In genomic region chr10:112140110-112140755, GRCh38 we compare ENCODE assay signal across 9 cellular contexts. TPM values are rescaled to one million over a fixed set of nuclear protein-coding genes. Genes with fewer than 3 reads are reported as not detected.
DNase-seq lines count a peak whose midpoint lies in the region; ATAC-seq lines count a peak whose summit lies in the region.
"Had no signal": no experiment of that assay in that cellular context is flagged by ENCODE, and none has a peak within 500 bp of the region (broad histone marks: within the 10 kb centered on the region; RNA-seq: fewer than 3 reads in every experiment).

No MANE protein-coding gene starts in this region.

- no peaks in the 10 kb centered on the region for H3K36me3 ChIP-seq in CD4-positive, CD25-positive, alpha-beta regulatory T cell (ENCODE audit: control insufficient read depth, insufficient read depth, low read length)

- H3K9me3 ChIP-seq in CD4-positive, CD25-positive, alpha-beta regulatory T cell (ENCODE audit: control insufficient read depth in 2 of 2, low read length in 2 of 2) = no peaks in the 10 kb centered on the region

- H3K36me3 Mint-ChIP-seq in CD4-positive, CD25-positive, alpha-beta regulatory T cell = no peaks in the 10 kb centered on the region
- H3K36me3 Mint-ChIP-seq in activated CD4-positive, alpha-beta T cell treated with anti-CD3 and anti-CD28 coated beads, Interleukin-2, amount 10 ng/mL, durations not matched to agents 24 days and 14 days (ENCODE audit: low read depth) = no peaks in the 10 kb centered on the region

- no peak overlapping the region for H3K27ac ChIP-seq in CD4-positive, CD25-positive, alpha-beta regulatory T cell (ENCODE audit: insufficient read depth, low read length, poor library complexity, severe bottlenecking)

- peak; percentile 33 to 69 (median 42) for DNase-seq in CD4-positive, CD25-positive, alpha-beta regulatory T cell
- DNase-seq in NCI-H345 (lab: John Stamatoyannopoulos, UW) = peak; percentile 70
- peak; percentile 92 for DNase-seq in activated CD4-positive, alpha-beta T cell treated with anti-CD3 and anti-CD28 coated beads, Interleukin-2, amount 10 ng/mL, durations not matched to agents 24 days and 14 days
- peak; percentile 48 to 75 for DNase-seq in dermis microvascular lymphatic vessel endothelial cell (ENCODE audit: low read depth in 2 of 2)
- peak; percentile 37 for DNase-seq in medulla oblongata (ENCODE audit: extremely low spot score)
- peak; percentile 61 to 66 for DNase-seq in stimulated activated CD8-positive, alpha-beta memory T cell treated with anti-CD3 and anti-CD28 coated beads, Interleukin-2, amount 100 ng/mL, for 48 hours (ENCODE audit: low read depth in 2 of 2)

- intact Hi-C loops in activated CD4-positive, alpha-beta T cell treated with anti-CD3 and anti-CD28 coated beads, Interleukin-2, amount 10 ng/mL, durations not matched to agents 24 days and 14 days (cut with micrococcal nuclease) = loop anchor here (1.0 kb wide), 1 partner anchor 175 kb away; no protein-coding TSS in a partner anchor

- no peaks in the 10 kb centered on the region for H3K27me3 ChIP-seq in CD4-positive, CD25-positive, alpha-beta regulatory T cell (ENCODE audit: control insufficient read depth, insufficient read depth, low read length)

- H3K4me3 Mint-ChIP-seq in CD4-positive, CD25-positive, alpha-beta regulatory T cell = no peak overlapping the region
- H3K4me3 Mint-ChIP-seq in activated CD4-positive, alpha-beta T cell treated with anti-CD3 and anti-CD28 coated beads, Interleukin-2, amount 10 ng/mL, durations not matched to agents 24 days and 14 days = no peak overlapping the region
- H3K4me3 Mint-ChIP-seq: T-helper 1 cell treated with Interleukin-12 subunit alpha and Interleukin-12 subunit beta and Interleukin-4 antibody, amounts not matched to agents 30 μg/mL and 1 μg/mL, for 36 hours had no signal

- peaks cover 0 to 2% (median 0%) of the 10 kb centered on the region in 7 donors for H3K9me3 Mint-ChIP-seq in CD4-positive, CD25-positive, alpha-beta regulatory T cell
- no peaks in the 10 kb centered on the region for H3K9me3 Mint-ChIP-seq in activated CD4-positive, alpha-beta T cell treated with anti-CD3 and anti-CD28 coated beads, Interleukin-2, amount 10 ng/mL, durations not matched to agents 24 days and 14 days
- H3K9me3 Mint-ChIP-seq: T-helper 1 cell treated with Interleukin-12 subunit alpha and Interleukin-12 subunit beta and Interleukin-4 antibody, amounts not matched to agents 30 μg/mL and 1 μg/mL, for 36 hours had no signal

- no peaks in the 10 kb centered on the region for H3K4me1 ChIP-seq in CD4-positive, CD25-positive, alpha-beta regulatory T cell (ENCODE audit: control insufficient read depth, insufficient read depth, low read length, poor library complexity, severe bottlenecking)

- H3K27ac Mint-ChIP-seq in CD4-positive, CD25-positive, alpha-beta regulatory T cell = no peak overlapping the region
- no peak overlapping the region for H3K27ac Mint-ChIP-seq in activated CD4-positive, alpha-beta T cell treated with anti-CD3 and anti-CD28 coated beads, Interleukin-2, amount 10 ng/mL, durations not matched to agents 24 days and 14 days
- H3K27ac Mint-ChIP-seq: T-helper 1 cell treated with Interleukin-12 subunit alpha and Interleukin-12 subunit beta and Interleukin-4 antibody, amounts not matched to agents 30 μg/mL and 1 μg/mL, for 36 hours had no signal

- H3K4me1 Mint-ChIP-seq in CD4-positive, CD25-positive, alpha-beta regulatory T cell = peaks cover 0 to 3% (median 0%) of the 10 kb centered on the region in 4 donors
- H3K4me1 Mint-ChIP-seq in activated CD4-positive, alpha-beta T cell treated with anti-CD3 and anti-CD28 coated beads, Interleukin-2, amount 10 ng/mL, durations not matched to agents 24 days and 14 days = peaks cover 3% of the 10 kb centered on the region

- H3K4me3 ChIP-seq in CD4-positive, CD25-positive, alpha-beta regulatory T cell (ENCODE audit: low read depth, low read length) = no peak overlapping the region

- no peaks in the 10 kb centered on the region for H3K27me3 Mint-ChIP-seq in CD4-positive, CD25-positive, alpha-beta regulatory T cell
- peaks cover 4% of the 10 kb centered on the region for H3K27me3 Mint-ChIP-seq in activated CD4-positive, alpha-beta T cell treated with anti-CD3 and anti-CD28 coated beads, Interleukin-2, amount 10 ng/mL, durations not matched to agents 24 days and 14 days

- ATAC-seq in CD4-positive, CD25-positive, alpha-beta regulatory T cell (ENCODE audit: low read depth in 2 of 2) = peak; percentile 70 to 75
- ATAC-seq in GM19035 (IDR thresholded peaks at IDR 0.05; ENCODE audit: unreplicated experiment) (peak; percentile 98), HG03139 (IDR thresholded peaks at IDR 0.05; ENCODE audit: unreplicated experiment) (peak; percentile 98)

RNA-seq across cellular contexts. Expression of gene GPAM, which starts 43.3 kb away (rescaled TPM):
- total RNA-seq in CD4-positive, CD25-positive, alpha-beta regulatory T cell = 4.2 TPM
- polyA plus RNA-seq in CD4-positive, CD25-positive, alpha-beta regulatory T cell = 1 to 10 TPM in 3 of 4 donors, under 1 TPM in 1; 0.84 to 2.8 (median 2.1) TPM
- 8.6 and 9.8 TPM in 2 replicates for total RNA-seq in activated CD4-positive, alpha-beta T cell treated with anti-CD3 and anti-CD28 coated beads, Interleukin-2, amount 10 ng/mL, durations not matched to agents 24 days and 14 days
- total RNA-seq in dermis microvascular lymphatic vessel endothelial cell = 6.5 and 6.6 TPM in 2 replicates

Comparison
In these comparisons a context has a peak if more than half of its experiments do, and no peak if none do; other contexts are left out.
1. DNase-seq: peak in every context shown above with its lines; median percentile 92 in activated CD4-positive, alpha-beta T cell treated with anti-CD3 and anti-CD28 coated beads, Interleukin-2, amount 10 ng/mL, durations not matched to agents 24 days and 14 days; 70 in NCI-H345; 64 in stimulated activated CD8-positive, alpha-beta memory T cell treated with anti-CD3 and anti-CD28 coated beads, Interleukin-2, amount 100 ng/mL, for 48 hours; 62 in dermis microvascular lymphatic vessel endothelial cell; 42 in CD4-positive, CD25-positive, alpha-beta regulatory T cell; 37 in medulla oblongata.